In the genomic region with DNA sequence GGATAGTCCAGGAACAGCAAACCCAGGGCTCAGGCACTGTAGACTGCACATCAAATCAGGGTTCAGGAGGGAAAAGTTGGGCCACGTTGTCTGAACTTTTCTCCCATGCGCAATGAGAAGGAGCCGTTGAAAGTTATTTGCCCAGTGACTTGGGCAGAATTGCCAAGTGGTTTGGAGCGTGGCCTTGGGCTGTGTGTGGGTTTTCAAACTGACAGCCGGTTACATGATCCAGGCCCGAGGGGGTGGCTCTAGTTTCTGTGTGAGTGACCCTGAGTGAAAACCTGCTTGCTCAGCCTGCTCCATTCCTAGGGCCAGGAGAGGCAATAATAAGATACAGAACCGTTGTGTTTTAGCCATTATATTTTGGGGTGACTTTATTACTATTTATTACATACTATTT, we compare ENCODE assay signal across 1 cellular context.
TF ChIP-seq lines count a peak whose summit lies in the region.

No MANE protein-coding gene starts in this region.

TF ChIP-seq in IMR-90, 13 proteins besides CTCF, POLR2A, EP300 and RAD21:
- TF ChIP-seq, protein P1, sequence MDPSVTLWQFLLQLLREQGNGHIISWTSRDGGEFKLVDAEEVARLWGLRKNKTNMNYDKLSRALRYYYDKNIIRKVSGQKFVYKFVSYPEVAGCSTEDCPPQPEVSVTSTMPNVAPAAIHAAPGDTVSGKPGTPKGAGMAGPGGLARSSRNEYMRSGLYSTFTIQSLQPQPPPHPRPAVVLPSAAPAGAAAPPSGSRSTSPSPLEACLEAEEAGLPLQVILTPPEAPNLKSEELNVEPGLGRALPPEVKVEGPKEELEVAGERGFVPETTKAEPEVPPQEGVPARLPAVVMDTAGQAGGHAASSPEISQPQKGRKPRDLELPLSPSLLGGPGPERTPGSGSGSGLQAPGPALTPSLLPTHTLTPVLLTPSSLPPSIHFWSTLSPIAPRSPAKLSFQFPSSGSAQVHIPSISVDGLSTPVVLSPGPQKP (IDR thresholded peaks at IDR 0.05; ENCODE audit: borderline replicate concordance, low read depth, low read length), result no peak
- TF ChIP-seq, protein P2, sequence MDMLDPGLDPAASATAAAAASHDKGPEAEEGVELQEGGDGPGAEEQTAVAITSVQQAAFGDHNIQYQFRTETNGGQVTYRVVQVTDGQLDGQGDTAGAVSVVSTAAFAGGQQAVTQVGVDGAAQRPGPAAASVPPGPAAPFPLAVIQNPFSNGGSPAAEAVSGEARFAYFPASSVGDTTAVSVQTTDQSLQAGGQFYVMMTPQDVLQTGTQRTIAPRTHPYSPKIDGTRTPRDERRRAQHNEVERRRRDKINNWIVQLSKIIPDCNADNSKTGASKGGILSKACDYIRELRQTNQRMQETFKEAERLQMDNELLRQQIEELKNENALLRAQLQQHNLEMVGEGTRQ (IDR thresholded peaks at IDR 0.05; ENCODE audit: low read depth, low read length), result no peak
- TF ChIP-seq BHLHE40 (IDR thresholded peaks at IDR 0.05; ENCODE audit: low read depth, low read length) (no peak), CEBPB (IDR thresholded peaks at IDR 0.05; ENCODE audit: low read depth, low read length) (no peak), MAZ (IDR thresholded peaks at IDR 0.05; ENCODE audit: borderline replicate concordance, low read depth, low read length) (no peak), RFX5 (IDR thresholded peaks at IDR 0.05; ENCODE audit: low read depth, low read length) (no peak), NFE2L2 (IDR thresholded peaks at IDR 0.05; ENCODE audit: low read depth, low read length) (no peak), MAFK (IDR thresholded peaks at IDR 0.05; ENCODE audit: low read depth, low read length) (no peak), MXI1 (IDR thresholded peaks at IDR 0.05; ENCODE audit: borderline replicate concordance, low read depth, low read length) (no peak), FOS (IDR thresholded peaks at IDR 0.05; ENCODE audit: low read depth, low read length) (no peak), SMC3 (IDR thresholded peaks at IDR 0.05; ENCODE audit: low read depth, low read length) (no peak), CHD1 (IDR thresholded peaks at IDR 0.05; ENCODE audit: low read depth, low read length) (no peak), RCOR1 (IDR thresholded peaks at IDR 0.05; ENCODE audit: insufficient replicate concordance, low read length) (no peak)
